In the genomic region with DNA sequence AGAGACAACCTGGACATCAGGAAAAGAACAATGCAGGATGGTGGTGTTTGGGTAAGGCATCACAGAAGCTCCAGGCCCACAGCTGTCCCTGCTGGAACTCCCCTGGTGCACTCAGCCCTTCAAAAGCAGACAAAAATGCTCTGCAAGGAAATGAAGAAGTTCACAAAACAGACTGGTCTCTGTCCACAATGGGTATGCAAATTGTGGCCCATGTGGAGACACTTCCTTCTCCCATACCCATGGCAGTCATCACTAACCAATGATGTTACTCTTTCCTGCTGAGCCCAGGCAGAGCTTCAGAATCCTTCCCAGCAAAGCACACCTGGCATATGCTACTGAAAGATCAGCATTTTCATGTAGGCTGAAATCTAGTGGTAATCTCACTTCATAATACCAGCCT, we compare ENCODE assay signal across 10 cellular contexts. TPM values are rescaled to one million over a fixed set of nuclear protein-coding genes. Genes with fewer than 3 reads are reported as not detected.
DNase-seq lines count a peak whose midpoint lies in the region; ATAC-seq and TF ChIP-seq lines count a peak whose summit lies in the region.
"Had no signal": no experiment of that assay in that cellular context is flagged by ENCODE, and none has a peak within 500 bp of the region (broad histone marks: within the 10 kb centered on the region; RNA-seq: fewer than 3 reads in every experiment).

No MANE protein-coding gene starts in this region.

- no peaks in the 10 kb centered on the region for H4K20me1 ChIP-seq in PC-3 (ENCODE audit: low read length)

- CTCF ChIA-PET in PC-3 (lab: Charles Lee) = no interaction called here

- H3K27ac ChIP-seq in mesenchymal stem cell (ENCODE audit: low read length, poor library complexity, severe bottlenecking) (no peak overlapping the region), PC-3 (ENCODE audit: low read length) (no peak overlapping the region)
- H3K27ac ChIP-seq: esophagus squamous epithelium had no signal

- H3K27me3 ChIP-seq in mesenchymal stem cell (ENCODE audit: control insufficient read depth in 1 of 2, insufficient read depth in 1 of 2, low read length in 2 of 2) (no peaks in the 10 kb centered on the region), PC-3 (ENCODE audit: low read length) (no peaks in the 10 kb centered on the region)
- H3K27me3 ChIP-seq: esophagus squamous epithelium had no signal

- no peak overlapping the region for H2BK120ac ChIP-seq in mesenchymal stem cell (ENCODE audit: low read depth, low read length)

- H4K91ac ChIP-seq in mesenchymal stem cell (ENCODE audit: low read length) = no peak overlapping the region

- ATAC-seq in GM19025 (IDR thresholded peaks at IDR 0.05; ENCODE audit: low read depth, unreplicated experiment) (peak; percentile 63), HG02588 (IDR thresholded peaks at IDR 0.05; ENCODE audit: unreplicated experiment) (peak; percentile 79), HG03432 (IDR thresholded peaks at IDR 0.05; ENCODE audit: unreplicated experiment) (peak; percentile 66), PC-3 (no peak), SK-N-SH treated with all-trans-retinoic acid at 6 μM for 48 hours (no peak)

- H2AK5ac ChIP-seq in mesenchymal stem cell (ENCODE audit: low read length, severe bottlenecking) = peak overlapping the region; percentile 49

- H3K18ac ChIP-seq in mesenchymal stem cell (ENCODE audit: low read depth in 1 of 2, low read length in 2 of 2) = no peak overlapping the region

- H3K9me3 ChIP-seq in mesenchymal stem cell (ENCODE audit: control insufficient read depth, low read length) = no peaks in the 10 kb centered on the region
- H3K9me3 ChIP-seq in PC-3 (ENCODE audit: low read length) = no peaks in the 10 kb centered on the region
- H3K9me3 ChIP-seq: esophagus squamous epithelium had no signal

- no peaks in the 10 kb centered on the region for H3K9me2 ChIP-seq in PC-3 (replicated peaks; ENCODE audit: low read length)

- BruUV-seq in PC-3 (replicated peaks; lab: Mats Ljungman, UMichigan) = no TSS peak

- H3K36me3 ChIP-seq in mesenchymal stem cell (ENCODE audit: control insufficient read depth in 1 of 2, insufficient read depth in 2 of 2, low read depth in 1 of 2, low read length in 2 of 2) (no peaks in the 10 kb centered on the region), PC-3 (ENCODE audit: low read depth, low read length) (no peaks in the 10 kb centered on the region)
- H3K36me3 ChIP-seq: esophagus squamous epithelium had no signal

- no peak overlapping the region for H4K8ac ChIP-seq in mesenchymal stem cell (ENCODE audit: low read length)

- DNase-seq in mesenchymal stem cell = no peak
- no peak for DNase-seq in NCI-H1436 treated with DMSO at 0.1 percent for 48 hours (lab: John Stamatoyannopoulos, UW)
- no peak for DNase-seq in PC-3
- no peak for DNase-seq in ureter (ENCODE audit: low spot score)
- DNase-seq: esophagus squamous epithelium, small intestine had no signal

- H3K4ac ChIP-seq in mesenchymal stem cell (ENCODE audit: low read depth in 1 of 2, low read length in 2 of 2) = no peak overlapping the region

- no peak overlapping the region for H2BK12ac ChIP-seq in mesenchymal stem cell (ENCODE audit: low read length in 2 of 2)

- H3K4me1 ChIP-seq in mesenchymal stem cell (ENCODE audit: control insufficient read depth, insufficient read depth, low read depth, low read length) (peaks cover 11% of the 10 kb centered on the region), PC-3 (ENCODE audit: insufficient read depth, low read length) (peaks cover 47% of the 10 kb centered on the region)

- POLR2A ChIA-PET in PC-3 (lab: Charles Lee; ENCODE audit: unreplicated experiment) = no interaction called here

- H2AFZ ChIP-seq in mesenchymal stem cell (ENCODE audit: low read depth, low read length) (no peak overlapping the region), PC-3 (ENCODE audit: low read length) (no peak overlapping the region)

- H3K79me2 ChIP-seq in PC-3 (ENCODE audit: low read length) = no peaks in the 10 kb centered on the region

- no peaks in the 10 kb centered on the region for H3K79me1 ChIP-seq in mesenchymal stem cell (replicated peaks; ENCODE audit: low read length, poor library complexity, severe bottlenecking)

- intact Hi-C loops in PC-3 (cut with micrococcal nuclease) = no loop called here

- H3K9ac ChIP-seq in mesenchymal stem cell (ENCODE audit: low read length) = no peak overlapping the region
- H3K9ac ChIP-seq in PC-3 (ENCODE audit: low read length) = no peak overlapping the region

- no peak overlapping the region for H2BK15ac ChIP-seq in mesenchymal stem cell (ENCODE audit: low read depth, poor library complexity, severe bottlenecking)

- H3K14ac ChIP-seq in mesenchymal stem cell (ENCODE audit: low read length in 2 of 2) = no peak overlapping the region

- no peak overlapping the region for H2BK5ac ChIP-seq in mesenchymal stem cell (ENCODE audit: low read depth, low read length, poor library complexity, severe bottlenecking)

- H3K4me3 ChIP-seq in mesenchymal stem cell (ENCODE audit: insufficient read depth in 1 of 2, low read depth in 1 of 2, low read length in 2 of 2) (no peak overlapping the region), PC-3 (ENCODE audit: low read length) (no peak overlapping the region)
- H3K4me3 ChIP-seq: esophagus squamous epithelium had no signal

- TF ChIP-seq CTCF in PC-3 (conservative IDR thresholded peaks at IDR 0.05; ENCODE audit: low read depth, low read length) = no peak

- H3K4me2 ChIP-seq in mesenchymal stem cell (ENCODE audit: low read length, poor library complexity, severe bottlenecking) (no peak overlapping the region), PC-3 (ENCODE audit: low read length) (no peak overlapping the region)

- H3F3A ChIP-seq in PC-3 (ENCODE audit: low read length, unreplicated experiment) = no peaks in the 10 kb centered on the region

- H3K23ac ChIP-seq in mesenchymal stem cell (ENCODE audit: low read length in 2 of 2) = no peak overlapping the region

TF ChIP-seq in SK-N-SH treated with all-trans-retinoic acid at 6 μM for 48 hours, 23 proteins besides CTCF, POLR2A, EP300 and RAD21 (continues in another document):
- no peak for TF ChIP-seq ARNTL (CRISPR knock-in tag; IDR thresholded peaks at IDR 0.05; ENCODE audit: borderline replicate concordance, low read depth)
- no peak for TF ChIP-seq TOX (CRISPR knock-in tag; IDR thresholded peaks at IDR 0.05; ENCODE audit: borderline replicate concordance)
- TF ChIP-seq, protein P1, sequence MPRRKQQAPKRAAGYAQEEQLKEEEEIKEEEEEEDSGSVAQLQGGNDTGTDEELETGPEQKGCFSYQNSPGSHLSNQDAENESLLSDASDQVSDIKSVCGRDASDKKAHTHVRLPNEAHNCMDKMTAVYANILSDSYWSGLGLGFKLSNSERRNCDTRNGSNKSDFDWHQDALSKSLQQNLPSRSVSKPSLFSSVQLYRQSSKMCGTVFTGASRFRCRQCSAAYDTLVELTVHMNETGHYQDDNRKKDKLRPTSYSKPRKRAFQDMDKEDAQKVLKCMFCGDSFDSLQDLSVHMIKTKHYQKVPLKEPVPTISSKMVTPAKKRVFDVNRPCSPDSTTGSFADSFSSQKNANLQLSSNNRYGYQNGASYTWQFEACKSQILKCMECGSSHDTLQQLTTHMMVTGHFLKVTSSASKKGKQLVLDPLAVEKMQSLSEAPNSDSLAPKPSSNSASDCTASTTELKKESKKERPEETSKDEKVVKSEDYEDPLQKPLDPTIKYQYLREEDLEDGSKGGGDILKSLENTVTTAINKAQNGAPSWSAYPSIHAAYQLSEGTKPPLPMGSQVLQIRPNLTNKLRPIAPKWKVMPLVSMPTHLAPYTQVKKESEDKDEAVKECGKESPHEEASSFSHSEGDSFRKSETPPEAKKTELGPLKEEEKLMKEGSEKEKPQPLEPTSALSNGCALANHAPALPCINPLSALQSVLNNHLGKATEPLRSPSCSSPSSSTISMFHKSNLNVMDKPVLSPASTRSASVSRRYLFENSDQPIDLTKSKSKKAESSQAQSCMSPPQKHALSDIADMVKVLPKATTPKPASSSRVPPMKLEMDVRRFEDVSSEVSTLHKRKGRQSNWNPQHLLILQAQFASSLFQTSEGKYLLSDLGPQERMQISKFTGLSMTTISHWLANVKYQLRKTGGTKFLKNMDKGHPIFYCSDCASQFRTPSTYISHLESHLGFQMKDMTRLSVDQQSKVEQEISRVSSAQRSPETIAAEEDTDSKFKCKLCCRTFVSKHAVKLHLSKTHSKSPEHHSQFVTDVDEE (CRISPR knock-in tag; IDR thresholded peaks at IDR 0.05) = no peak
- no peak for TF ChIP-seq BACH2 (CRISPR knock-in tag; IDR thresholded peaks at IDR 0.05; ENCODE audit: borderline replicate concordance)
- no peak for TF ChIP-seq PPARA (CRISPR knock-in tag; IDR thresholded peaks at IDR 0.05; ENCODE audit: borderline replicate concordance)
- TF ChIP-seq TCF4 (CRISPR knock-in tag; IDR thresholded peaks at IDR 0.05; ENCODE audit: borderline replicate concordance) = no peak
- no peak for TF ChIP-seq OSR1 (CRISPR knock-in tag; IDR thresholded peaks at IDR 0.05)
- TF ChIP-seq, protein P2, sequence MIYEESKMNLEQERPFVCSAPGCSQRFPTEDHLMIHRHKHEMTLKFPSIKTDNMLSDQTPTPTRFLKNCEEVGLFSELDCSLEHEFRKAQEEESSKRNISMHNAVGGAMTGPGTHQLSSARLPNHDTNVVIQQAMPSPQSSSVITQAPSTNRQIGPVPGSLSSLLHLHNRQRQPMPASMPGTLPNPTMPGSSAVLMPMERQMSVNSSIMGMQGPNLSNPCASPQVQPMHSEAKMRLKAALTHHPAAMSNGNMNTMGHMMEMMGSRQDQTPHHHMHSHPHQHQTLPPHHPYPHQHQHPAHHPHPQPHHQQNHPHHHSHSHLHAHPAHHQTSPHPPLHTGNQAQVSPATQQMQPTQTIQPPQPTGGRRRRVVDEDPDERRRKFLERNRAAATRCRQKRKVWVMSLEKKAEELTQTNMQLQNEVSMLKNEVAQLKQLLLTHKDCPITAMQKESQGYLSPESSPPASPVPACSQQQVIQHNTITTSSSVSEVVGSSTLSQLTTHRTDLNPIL (CRISPR knock-in tag; IDR thresholded peaks at IDR 0.05; ENCODE audit: low read depth) = no peak
- TF ChIP-seq, protein P3, sequence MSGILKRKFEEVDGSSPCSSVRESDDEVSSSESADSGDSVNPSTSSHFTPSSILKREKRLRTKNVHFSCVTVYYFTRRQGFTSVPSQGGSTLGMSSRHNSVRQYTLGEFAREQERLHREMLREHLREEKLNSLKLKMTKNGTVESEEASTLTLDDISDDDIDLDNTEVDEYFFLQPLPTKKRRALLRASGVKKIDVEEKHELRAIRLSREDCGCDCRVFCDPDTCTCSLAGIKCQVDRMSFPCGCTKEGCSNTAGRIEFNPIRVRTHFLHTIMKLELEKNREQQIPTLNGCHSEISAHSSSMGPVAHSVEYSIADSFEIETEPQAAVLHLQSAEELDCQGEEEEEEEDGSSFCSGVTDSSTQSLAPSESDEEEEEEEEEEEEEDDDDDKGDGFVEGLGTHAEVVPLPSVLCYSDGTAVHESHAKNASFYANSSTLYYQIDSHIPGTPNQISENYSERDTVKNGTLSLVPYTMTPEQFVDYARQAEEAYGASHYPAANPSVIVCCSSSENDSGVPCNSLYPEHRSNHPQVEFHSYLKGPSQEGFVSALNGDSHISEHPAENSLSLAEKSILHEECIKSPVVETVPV (CRISPR knock-in tag; IDR thresholded peaks at IDR 0.05) = no peak

RNA-seq across cellular contexts. Expression of a gene that starts 42.6 kb away (rescaled TPM):
- 40.5 TPM for polyA plus RNA-seq in mesenchymal stem cell (2013, experiment 1 of 2)
- 41.6 TPM for polyA plus RNA-seq in mesenchymal stem cell (2013, experiment 2 of 2)
- total RNA-seq in PC-3 (2014; rRNA removed) (46.2 and 59.8 TPM in 2 replicates), ureter (22.9 TPM)

RNA-seq across cellular contexts. Expression of a gene that starts 55.1 kb away (rescaled TPM):
- 2.1 TPM for polyA plus RNA-seq in mesenchymal stem cell (2013, experiment 1 of 2)
- polyA plus RNA-seq in mesenchymal stem cell (2013, experiment 2 of 2) = 2.1 TPM
- 8.3 and 10.2 TPM in 2 replicates for total RNA-seq in PC-3 (2014; rRNA removed)
- 10.7 TPM for total RNA-seq in ureter

Comparison
In these comparisons a context has a peak if more than half of its experiments do, and no peak if none do; other contexts are left out.
1. ATAC-seq: peak in GM19025 (single experiment), HG02588 (single experiment) and HG03432 (single experiment); none in PC-3 (single experiment) and SK-N-SH treated with all-trans-retinoic acid at 6 μM for 48 hours (single experiment).